ENCODE assay signal across 8 cellular contexts in the genomic region with DNA sequence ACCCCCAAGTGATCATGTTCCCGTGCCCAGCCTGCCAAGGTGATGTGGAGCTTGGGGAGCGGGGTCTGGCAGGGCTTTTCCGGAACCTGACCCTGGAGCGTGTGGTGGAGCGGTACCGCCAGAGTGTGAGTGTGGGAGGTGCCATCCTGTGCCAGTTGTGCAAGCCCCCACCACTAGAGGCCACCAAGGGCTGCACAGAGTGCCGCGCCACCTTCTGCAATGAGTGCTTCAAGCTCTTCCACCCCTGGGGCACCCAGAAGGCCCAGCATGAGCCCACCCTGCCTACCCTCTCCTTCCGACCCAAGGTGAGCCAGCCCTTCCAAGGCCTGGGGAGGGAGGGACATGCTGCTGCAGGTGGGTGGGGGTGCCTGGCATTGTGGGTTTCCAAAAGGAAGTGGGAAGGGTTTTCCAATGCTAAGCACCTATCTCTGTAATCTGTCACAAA. TPM values are rescaled to one million over a fixed set of nuclear protein-coding genes. Genes with fewer than 3 reads are reported as not detected.
DNase-seq lines count a peak whose midpoint lies in the region; ATAC-seq and TF ChIP-seq lines count a peak whose summit lies in the region.

No MANE protein-coding gene starts in this region.

- H3K9me3 ChIP-seq in Peyer's patch (no peaks in the 10 kb centered on the region), SJCRH30 (replicated peaks) (no peaks in the 10 kb centered on the region)

- TF ChIP-seq CTCF in AG04449 (IDR thresholded peaks at IDR 0.05; ENCODE audit: insufficient read depth, low read length, missing control alignments) = peak; percentile 18
- peak in 2 of 6 experiments; percentile 2 to 12 for TF ChIP-seq CTCF in Peyer's patch (IDR thresholded peaks at IDR 0.05)
- TF ChIP-seq CTCF in epithelial cell of proximal tubule (conservative IDR thresholded peaks at IDR 0.05; ENCODE audit: low read depth, low read length) = peak; percentile 23

- POLR2A ChIA-PET in AG04449 (lab: Yijun Ruan, JAX) = no interaction called here

- ATAC-seq in HG02973 (IDR thresholded peaks at IDR 0.05; ENCODE audit: unreplicated experiment) = no peak

- H3K4me3 ChIP-seq in AG04449 (ENCODE audit: low read depth, low read length) (no peak overlapping the region; the same call in 1 of the 2 replicates), Peyer's patch (no peak overlapping the region), epithelial cell of proximal tubule (ENCODE audit: low read depth, low read length) (no peak overlapping the region), SJCRH30 (no peak overlapping the region)

- TF ChIP-seq POLR2A in Peyer's patch (IDR thresholded peaks at IDR 0.05) = no peak

- CTCF ChIA-PET in AG04449 (lab: Yijun Ruan, JAX) = interaction anchor here (0.8 to 14.6 kb wide), 19 partner anchors 9 to 475 kb away, joined by 3 to 457 read pairs (median 6); a partner anchor contains a TSS

- H3K27ac ChIP-seq in Peyer's patch = peak overlapping the region in 1 of 4 donors; percentile 9
- H3K27ac ChIP-seq in SJCRH30 = no peak overlapping the region

- peaks cover 0 to 4% of the 10 kb centered on the region in 2 donors for H3K27me3 ChIP-seq in Peyer's patch
- H3K27me3 ChIP-seq in SJCRH30 = no peaks in the 10 kb centered on the region

- DNase-seq in AG04449 (ENCODE audit: low read depth, low spot score) (no peak), DMS53 treated with DMSO at 0.1 percent for 48 hours (lab: John Stamatoyannopoulos, UW; ENCODE audit: unreplicated experiment) (peak; percentile 66), Peyer's patch (peak in 2 of 3 donors; percentile 48 to 51), epithelial cell of proximal tubule (ENCODE audit: low read depth) (no peak), NCI-H1105 treated with DMSO at 0.1 percent for 48 hours (lab: John Stamatoyannopoulos, UW) (no peak), SJCRH30 (no peak), NCI-H1930 (lab: John Stamatoyannopoulos, UW) (no peak)

- H3K4me1 ChIP-seq in Peyer's patch (peaks cover 0 to 28% (median 11%) of the 10 kb centered on the region in 4 donors), SJCRH30 (peaks cover 9% of the 10 kb centered on the region)

- H3K36me3 ChIP-seq in Peyer's patch = no peaks in the 10 kb centered on the region
- no peaks in the 10 kb centered on the region for H3K36me3 ChIP-seq in SJCRH30

RNA-seq across cellular contexts. Expression of a gene that starts 2.3 kb away (rescaled TPM):
- total RNA-seq in Peyer's patch (not detected), epithelial cell of proximal tubule (3.4 and 9.4 TPM in 2 replicates)
- total RNA-seq in SJCRH30 (2014; rRNA removed; shearing (Covaris generic)) = 0.79 and 1.0 TPM in 2 replicates

RNA-seq across cellular contexts. Expression of a gene that starts 2.8 kb away (rescaled TPM):
- total RNA-seq in Peyer's patch = 100 to 1,000 TPM; 111 to 137 (median 117) TPM
- 170 and 193 TPM in 2 replicates for total RNA-seq in epithelial cell of proximal tubule
- total RNA-seq in SJCRH30 (2014; rRNA removed; shearing (Covaris generic)) = 84.2 and 90.9 TPM in 2 replicates

RNA-seq across cellular contexts. Expression of a gene that starts 31.7 kb away (rescaled TPM):
- total RNA-seq in Peyer's patch (10 to 100 TPM; 15.9 to 58.6 (median 46.5) TPM), epithelial cell of proximal tubule (4.9 and 13.2 TPM in 2 replicates)
- 4.1 and 4.5 TPM in 2 replicates for total RNA-seq in SJCRH30 (2014; rRNA removed; shearing (Covaris generic))

RNA-seq across cellular contexts. Expression of a gene that starts 32.5 kb away (rescaled TPM):
- 10 to 100 TPM; 33.2 to 45.2 (median 36.5) TPM for total RNA-seq in Peyer's patch
- total RNA-seq in epithelial cell of proximal tubule = 75.2 and 132 TPM in 2 replicates
- total RNA-seq in SJCRH30 (2014; rRNA removed; shearing (Covaris generic)) = 25.2 and 31.7 TPM in 2 replicates

RNA-seq across cellular contexts. Expression of a gene that starts 35.6 kb away (rescaled TPM):
- total RNA-seq in Peyer's patch (10 to 100 TPM; 33.5 to 89.2 (median 65.0) TPM), epithelial cell of proximal tubule (28.6 and 77.8 TPM in 2 replicates)
- 16.1 and 16.8 TPM in 2 replicates for total RNA-seq in SJCRH30 (2014; rRNA removed; shearing (Covaris generic))

Comparison
In these comparisons a context has a peak if more than half of its experiments do, and no peak if none do; other contexts are left out.
1. DNase-seq: peak in DMS53 treated with DMSO at 0.1 percent for 48 hours (single experiment) and Peyer's patch (2 of 3); none in AG04449 (single experiment), epithelial cell of proximal tubule (single experiment), NCI-H1105 treated with DMSO at 0.1 percent for 48 hours (single experiment), SJCRH30 (0 of 2) and NCI-H1930 (0 of 2).